In genomic region chr5:159257629-159258283, GRCh38 we compare ENCODE assay signal across 18 cellular contexts. TPM values are rescaled to one million over a fixed set of nuclear protein-coding genes. Genes with fewer than 3 reads are reported as not detected.
DNase-seq lines count a peak whose midpoint lies in the region; ATAC-seq, FAIRE-seq and TF ChIP-seq lines count a peak whose summit lies in the region.
"Had no signal": no experiment of that assay in that cellular context is flagged by ENCODE, and none has a peak within 500 bp of the region (broad histone marks: within the 10 kb centered on the region; RNA-seq: fewer than 3 reads in every experiment).

No MANE protein-coding gene starts in this region.

- in situ Hi-C loops in HepG2 (cut with HindIII; ENCODE audit: extremely low pct_ligation_motif_present, low pct_unique_long_range_greater_than_20kb): no loop called here

- H3K4me3 ChIP-seq in HepG2 (replicated peaks in 1 of 3; ENCODE audit: insufficient read depth in 1 of 3, low read depth in 2 of 3, low read length in 3 of 3): no peak overlapping the region
- no peak overlapping the region for H3K4me3 ChIP-seq in right lobe of liver
- no peak overlapping the region for H3K4me3 ChIP-seq in RWPE2 (ENCODE audit: severe bottlenecking)
- no peak overlapping the region for H3K4me3 ChIP-seq in fibroblast of the aortic adventitia (ENCODE audit: low read depth, low read length)
- no peak overlapping the region for H3K4me3 ChIP-seq in foreskin fibroblast (ENCODE audit: low read depth in 1 of 2, low read length in 2 of 2)
- H3K4me3 ChIP-seq: Peyer's patch had no signal

- POLR2A ChIA-PET in HepG2 (lab: Yijun Ruan, JAX): no interaction called here

- TF ChIP-seq EP300 in HepG2 (IDR thresholded peaks at IDR 0.05; ENCODE audit: low read depth in 2 of 2, low read length in 2 of 2) (peak in 1 of 2 experiments; percentile 72; a peak in 2 of 4 replicates), HepG2 (CRISPR knock-in tag; IDR thresholded peaks at IDR 0.05; ENCODE audit: borderline replicate concordance) (no peak)

- DNase-seq in HepG2 (ENCODE audit: low spot score): peak; percentile 73
- no peak for DNase-seq in right lobe of liver
- no peak for DNase-seq in RWPE2 (ENCODE audit: low spot score)
- no peak for DNase-seq in fibroblast of the aortic adventitia (ENCODE audit: low read depth)
- DNase-seq in type B pancreatic cell (ENCODE audit: extremely low spot score, unreplicated experiment): no peak
- no peak for DNase-seq in central memory CD4-positive, alpha-beta T cell
- no peak for DNase-seq in foreskin fibroblast
- DNase-seq: ACHN; CD8-positive, alpha-beta T cell; GF-D8; KBM-7; NCI-H1436; NCI-H2029; Peyer's patch; SHP77 had no signal

- H3K27ac ChIP-seq in HepG2 (ENCODE audit: extremely low read length, insufficient read depth, low read length): no peak overlapping the region
- H3K27ac ChIP-seq in right lobe of liver: no peak overlapping the region
- no peak overlapping the region for H3K27ac ChIP-seq in RWPE2 (ENCODE audit: poor library complexity, severe bottlenecking)
- H3K27ac ChIP-seq: Peyer's patch had no signal

- no peaks in the 10 kb centered on the region for H3K9me3 Mint-ChIP-seq in type B pancreatic cell
- H3K9me3 Mint-ChIP-seq: CD8-positive, alpha-beta T cell had no signal

- H3K4me3 Mint-ChIP-seq in type B pancreatic cell: no peak overlapping the region
- H3K4me3 Mint-ChIP-seq: CD8-positive, alpha-beta T cell had no signal

- peaks cover 28% of the 10 kb centered on the region for H3K4me1 ChIP-seq in HepG2 (ENCODE audit: insufficient read depth, low read length)
- peaks cover 0 to 4% (median 0%) of the 10 kb centered on the region in 4 donors for H3K4me1 ChIP-seq in right lobe of liver
- peaks cover 6% of the 10 kb centered on the region for H3K4me1 ChIP-seq in RWPE2 (ENCODE audit: insufficient read depth, poor library complexity, severe bottlenecking)
- H3K4me1 ChIP-seq: Peyer's patch had no signal

- peaks cover 67% of the 10 kb centered on the region for H3K27me3 Mint-ChIP-seq in type B pancreatic cell

- H3K36me3 Mint-ChIP-seq in type B pancreatic cell: peaks cover 2% of the 10 kb centered on the region

- ATAC-seq in HepG2 (peak; percentile 93), right lobe of liver (no peak), RWPE2 (ENCODE audit: low read depth) (no peak), GM18498 (IDR thresholded peaks at IDR 0.05; ENCODE audit: unreplicated experiment) (no peak)
- ATAC-seq: CD8-positive, alpha-beta T cell had no signal

- peak overlapping the region; percentile 56; the same call in 1 of the 2 replicates for H3K4me2 ChIP-seq in HepG2 (ENCODE audit: low read depth, low read length)

- H3K27ac Mint-ChIP-seq in type B pancreatic cell: no peak overlapping the region
- H3K27ac Mint-ChIP-seq: CD8-positive, alpha-beta T cell had no signal

- H3K4me1 Mint-ChIP-seq in type B pancreatic cell (ENCODE audit: unreplicated experiment): peaks cover 3% of the 10 kb centered on the region

- peak; percentile 88 for FAIRE-seq in HepG2 (lab: Jason Lieb, UNC)
- FAIRE-seq: GM12891, H1 had no signal

- no peak overlapping the region for H2AFZ ChIP-seq in HepG2 (ENCODE audit: low read length)

- H3K36me3 ChIP-seq in HepG2 (replicated peaks in 1 of 2; ENCODE audit: control insufficient read depth in 1 of 2, insufficient read depth in 2 of 2, low read length in 2 of 2) (no peaks in the 10 kb centered on the region), right lobe of liver (no peaks in the 10 kb centered on the region), RWPE2 (ENCODE audit: low read depth) (no peaks in the 10 kb centered on the region)
- H3K36me3 ChIP-seq: Peyer's patch had no signal

- CTCF ChIA-PET in HepG2 (lab: Yijun Ruan, JAX; ENCODE audit: low intra/inter-chr PET ratio, low total read pairs): no interaction called here

- H3K9me3 ChIP-seq in HepG2 (ENCODE audit: low read length): no peaks in the 10 kb centered on the region
- H3K9me3 ChIP-seq in right lobe of liver: no peaks in the 10 kb centered on the region
- H3K9me3 ChIP-seq in RWPE2 (ENCODE audit: severe bottlenecking): no peaks in the 10 kb centered on the region
- H3K9me3 ChIP-seq: Peyer's patch had no signal

- 5% methylated on average over 6 of the region's 6 CpGs for WGBS in HepG2 (ENCODE audit: low lambda C conversion rate)
- 56% methylated on average over 6 of the region's 6 CpGs for WGBS in right lobe of liver (ENCODE audit: insufficient coverage, low coverage, low lambda C conversion rate, missing lambda C conversion rate)

- no peaks in the 10 kb centered on the region for H4K20me1 ChIP-seq in HepG2 (ENCODE audit: insufficient read depth, low read length)

- H3K27me3 ChIP-seq in HepG2 (ENCODE audit: control insufficient read depth in 1 of 2, insufficient read depth in 2 of 2, low read length in 2 of 2) (no peaks in the 10 kb centered on the region; a peak in 1 of 5 replicates), right lobe of liver (no peaks in the 10 kb centered on the region), RWPE2 (ENCODE audit: insufficient read depth, poor library complexity, severe bottlenecking) (no peaks in the 10 kb centered on the region)
- H3K27me3 ChIP-seq: Peyer's patch had no signal

- intact Hi-C loops in HepG2 (cut with micrococcal nuclease; ENCODE audit: unreplicated experiment) (no loop called here), right lobe of liver (cut with DNase I) (no loop called here)

- TF ChIP-seq CTCF in HepG2 (CRISPR knock-in tag; IDR thresholded peaks at IDR 0.05): no peak
- TF ChIP-seq CTCF in right lobe of liver (IDR thresholded peaks at IDR 0.05): peak in 1 of 4 donors; percentile 4
- TF ChIP-seq CTCF in RWPE2 (IDR thresholded peaks at IDR 0.05; ENCODE audit: poor library complexity, severe bottlenecking): peak; percentile 6
- peak; percentile 1 for TF ChIP-seq CTCF in fibroblast of the aortic adventitia (IDR thresholded peaks at IDR 0.05; ENCODE audit: insufficient read depth, low read length)
- peak; percentile 55 for TF ChIP-seq CTCF in type B pancreatic cell (conservative IDR thresholded peaks at IDR 0.05)
- TF ChIP-seq CTCF in foreskin fibroblast (IDR thresholded peaks at IDR 0.05; ENCODE audit: low read depth, low read length): no peak

- no peak overlapping the region for H3K9ac ChIP-seq in HepG2 (ENCODE audit: insufficient read depth, low read depth, low read length)

- TF ChIP-seq POLR2A in HepG2 (IDR thresholded peaks at IDR 0.05; ENCODE audit: insufficient read depth in 1 of 2, low read depth in 2 of 2, low read length in 2 of 2) (no peak), right lobe of liver (IDR thresholded peaks at IDR 0.05) (no peak)

- BruUV-seq in HepG2 (replicated peaks; lab: Mats Ljungman, UMichigan): no TSS peak

- no peak for TF ChIP-seq RAD21 in HepG2 (CRISPR knock-in tag; IDR thresholded peaks at IDR 0.05)

- H3K79me2 ChIP-seq in HepG2 (ENCODE audit: insufficient read depth, low read length): no peaks in the 10 kb centered on the region

RNA-seq across cellular contexts. Expression of gene UBLCP1, which starts 5.3 kb away (rescaled TPM):
- total RNA-seq in HepG2 (2016; rRNA removed; fragmentation: Illumina TruSeq; extraction: Trizol) (12.6 and 20.2 TPM in 2 replicates), right lobe of liver (10 to 100 TPM in 1 of 6 experiments, 1 to 10 TPM in 5; 5.5 to 13.8 (median 8.1) TPM), fibroblast of the aortic adventitia (ENCODE audit: low replicate concordance) (36.5 and 82.8 TPM in 2 replicates), type B pancreatic cell (ENCODE audit: low replicate concordance) (20.5 and 29.4 TPM in 2 replicates)
- total RNA-seq in HepG2 (2016; cell fraction: cytosol; rRNA removed; fragmentation: Illumina TruSeq; extraction: Trizol; ENCODE audit: low read depth): 2.4 and 2.6 TPM in 2 replicates
- 11.6 and 19.3 TPM in 2 replicates for total RNA-seq in HepG2 (2016; cell fraction: insoluble cytoplasmic fraction; rRNA removed; fragmentation: Illumina TruSeq; extraction: Trizol)
- total RNA-seq in HepG2 (2016; cell fraction: membrane; rRNA removed; fragmentation: Illumina TruSeq; extraction: Trizol): 5.3 and 7.5 TPM in 2 replicates
- total RNA-seq in HepG2 (2016; cell fraction: nucleus; rRNA removed; fragmentation: Illumina TruSeq; extraction: Trizol): 8.9 and 9.5 TPM in 2 replicates
- polyA plus RNA-seq in HepG2 (2011; rRNA removed): 5.2 and 6.5 TPM in 2 replicates
- 2.2 and 4.3 TPM in 2 replicates for polyA plus RNA-seq in HepG2 (2011; cell fraction: cytosol; rRNA removed)
- 1.3 and 2.2 TPM in 2 replicates for polyA plus RNA-seq in HepG2 (2011; cell fraction: nucleus; rRNA removed)
- polyA plus RNA-seq in HepG2 (2012): 12.3 and 12.8 TPM in 2 replicates
- polyA plus RNA-seq in HepG2 (2016; cell fraction: cytosol; fragmentation: Illumina TruSeq; extraction: Trizol; ENCODE audit: low read depth): 2.4 and 3.0 TPM in 2 replicates
- 27.3 and 29.1 TPM in 2 replicates for polyA plus RNA-seq in HepG2 (2016; cell fraction: insoluble cytoplasmic fraction; fragmentation: Illumina TruSeq; extraction: Trizol; ENCODE audit: low read depth)
- 6.5 and 7.9 TPM in 2 replicates for polyA plus RNA-seq in HepG2 (2016; cell fraction: membrane; fragmentation: Illumina TruSeq; extraction: Trizol; ENCODE audit: low read depth)
- polyA plus RNA-seq in HepG2 (2016; cell fraction: nucleus; fragmentation: Illumina TruSeq; extraction: Trizol; ENCODE audit: insufficient read depth, low read depth): 19.4 and 20.6 TPM in 2 replicates
- polyA minus RNA-seq in HepG2 (2011; rRNA and poly(A)+ RNA removed; ENCODE audit: low replicate concordance): 0.98 and 1.6 TPM in 2 replicates
- polyA minus RNA-seq in HepG2 (2011; cell fraction: cytosol; rRNA and poly(A)+ RNA removed): 3.0 and 4.1 TPM in 2 replicates
- polyA minus RNA-seq in HepG2 (2011; cell fraction: nucleus; rRNA and poly(A)+ RNA removed): 6.2 and 9.3 TPM in 2 replicates

RNA-seq across cellular contexts. Expression of gene RNF145, which starts 48.4 kb away (rescaled TPM):
- total RNA-seq in HepG2 (2016; rRNA removed; fragmentation: Illumina TruSeq; extraction: Trizol) (17.5 and 24.6 TPM in 2 replicates), right lobe of liver (10 to 100 TPM in 5 of 6 experiments, 1 to 10 TPM in 1; 7.2 to 20.9 (median 10.6) TPM), fibroblast of the aortic adventitia (ENCODE audit: low replicate concordance) (35.2 and 42.9 TPM in 2 replicates), type B pancreatic cell (ENCODE audit: low replicate concordance) (42.5 and 66.4 TPM in 2 replicates)
- total RNA-seq in HepG2 (2016; cell fraction: cytosol; rRNA removed; fragmentation: Illumina TruSeq; extraction: Trizol; ENCODE audit: low read depth): 8.6 and 11.6 TPM in 2 replicates
- total RNA-seq in HepG2 (2016; cell fraction: insoluble cytoplasmic fraction; rRNA removed; fragmentation: Illumina TruSeq; extraction: Trizol): 16.8 and 25.9 TPM in 2 replicates
- 22.1 and 23.1 TPM in 2 replicates for total RNA-seq in HepG2 (2016; cell fraction: membrane; rRNA removed; fragmentation: Illumina TruSeq; extraction: Trizol)
- total RNA-seq in HepG2 (2016; cell fraction: nucleus; rRNA removed; fragmentation: Illumina TruSeq; extraction: Trizol): 26.1 and 27.7 TPM in 2 replicates
- polyA plus RNA-seq in HepG2 (2011; rRNA removed): 21.8 and 24.6 TPM in 2 replicates
- 7.3 and 15.5 TPM in 2 replicates for polyA plus RNA-seq in HepG2 (2011; cell fraction: cytosol; rRNA removed)
- polyA plus RNA-seq in HepG2 (2011; cell fraction: nucleus; rRNA removed): 19.7 and 20.4 TPM in 2 replicates
- polyA plus RNA-seq in HepG2 (2012): 22.5 and 23.9 TPM in 2 replicates
- polyA plus RNA-seq in HepG2 (2016; cell fraction: cytosol; fragmentation: Illumina TruSeq; extraction: Trizol; ENCODE audit: low read depth): 23.7 and 24.5 TPM in 2 replicates
- polyA plus RNA-seq in HepG2 (2016; cell fraction: insoluble cytoplasmic fraction; fragmentation: Illumina TruSeq; extraction: Trizol; ENCODE audit: low read depth): 17.6 and 19.8 TPM in 2 replicates
- 26.8 and 29.2 TPM in 2 replicates for polyA plus RNA-seq in HepG2 (2016; cell fraction: membrane; fragmentation: Illumina TruSeq; extraction: Trizol; ENCODE audit: low read depth)
- 37.0 and 40.9 TPM in 2 replicates for polyA plus RNA-seq in HepG2 (2016; cell fraction: nucleus; fragmentation: Illumina TruSeq; extraction: Trizol; ENCODE audit: insufficient read depth, low read depth)
- polyA minus RNA-seq in HepG2 (2011; rRNA and poly(A)+ RNA removed; ENCODE audit: low replicate concordance): 14.3 and 35.2 TPM in 2 replicates
- 9.7 and 12.7 TPM in 2 replicates for polyA minus RNA-seq in HepG2 (2011; cell fraction: cytosol; rRNA and poly(A)+ RNA removed)
- polyA minus RNA-seq in HepG2 (2011; cell fraction: nucleus; rRNA and poly(A)+ RNA removed): 37.2 and 37.9 TPM in 2 replicates

Comparison
In these comparisons a context has a peak if more than half of its experiments do, and no peak if none do; other contexts are left out.
1. CTCF ChIP-seq: peak in RWPE2 (single experiment), fibroblast of the aortic adventitia (single experiment) and type B pancreatic cell (single experiment); none in HepG2 (single experiment) and foreskin fibroblast (single experiment).